In the genomic region with DNA sequence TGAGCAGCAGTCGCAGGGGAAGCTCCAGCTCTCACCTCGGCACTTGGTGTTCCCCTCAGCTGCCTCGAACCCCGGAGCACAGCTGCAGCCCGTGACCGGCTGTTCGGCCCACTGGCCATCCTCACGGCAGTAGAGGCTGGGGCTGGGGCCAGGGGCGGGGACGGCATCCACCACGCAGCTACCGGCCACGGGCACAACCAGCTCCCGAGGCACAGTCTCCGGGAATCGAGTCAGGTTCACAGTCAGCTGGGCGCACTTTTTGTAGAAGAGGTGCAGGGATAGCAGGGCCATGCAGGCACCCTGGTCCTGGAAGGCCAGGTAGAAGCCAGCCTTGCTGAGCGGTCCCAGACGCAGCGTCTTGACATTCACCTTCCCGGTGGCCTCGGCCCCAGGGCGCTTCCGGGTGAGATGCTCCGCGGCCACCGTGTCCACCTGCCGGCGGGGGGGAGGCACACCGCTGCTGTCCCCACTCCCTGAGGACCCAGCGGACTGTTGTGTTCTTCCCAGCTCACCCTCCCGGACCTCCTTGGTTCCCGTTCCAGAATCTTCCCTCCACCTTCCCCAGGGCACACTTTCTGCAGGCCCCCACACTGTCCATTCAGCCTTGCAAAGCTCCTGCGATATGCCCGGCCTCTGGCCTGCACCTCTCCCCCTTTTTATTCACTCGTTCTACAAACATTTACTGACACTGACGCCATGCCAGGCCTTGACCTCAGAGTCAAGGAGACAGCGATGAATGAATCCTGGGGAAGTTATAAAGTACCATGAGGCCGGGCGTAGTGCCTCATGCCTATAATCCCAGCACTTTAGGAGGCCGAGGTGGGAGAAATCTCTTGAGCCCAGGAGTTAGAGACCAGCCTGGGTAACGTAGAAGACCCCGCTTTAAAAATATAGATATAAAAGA, we compare ENCODE assay signal across 18 cellular contexts.
"Had no signal": no experiment of that assay in that cellular context is flagged by ENCODE, and none has a peak within 500 bp of the region (broad histone marks: within the 10 kb centered on the region; RNA-seq: fewer than 3 reads in every experiment).

No MANE protein-coding gene starts in this region.

- FAIRE-seq: astrocyte had no signal

- H3K27me3 ChIP-seq: foreskin keratinocyte, sigmoid colon had no signal

- H3K4me2 ChIP-seq: smooth muscle cell had no signal

- H3K27ac Mint-ChIP-seq: activated CD8-positive, alpha-beta T cell treated with anti-CD3 and anti-CD28 coated beads, Interleukin-2, amount 10 ng/mL, durations not matched to agents 7 days and 5 days; activated naive CD8-positive, alpha-beta T cell; activated T-helper 17 cell treated with anti-CD3 and anti-CD28 coated beads, Interleukin-2, amount 50 U/mL, for 72 hours; immature natural killer cell had no signal

- H3K9me3 ChIP-seq: left lung, sigmoid colon, upper lobe of left lung had no signal

- DNase-seq: activated CD4-positive, alpha-beta T cell treated with anti-CD3 and anti-CD28 coated beads for 1 hour; activated CD4-positive, alpha-beta T cell treated with anti-CD3 and anti-CD28 coated beads, Interleukin-2, amount 50 U/mL, for 1 hour; activated CD8-positive, alpha-beta T cell treated with anti-CD3 and anti-CD28 coated beads, Interleukin-2, amount 10 ng/mL, durations not matched to agents 7 days and 5 days; central memory CD4-positive, alpha-beta T cell; effector CD8-positive, alpha-beta T cell; foreskin keratinocyte; immature natural killer cell; occipital lobe; sigmoid colon; stimulated activated CD4-positive, alpha-beta T cell treated with anti-CD3 and anti-CD28 coated beads, Interleukin-4, amount 100 ng/mL, for 24 hours; stimulated activated naive CD4-positive, alpha-beta T cell treated with Interleukin-2 at 50 U/mL for 16 hours; T-helper 1 cell had no signal

- H3K4me3 Mint-ChIP-seq: activated CD8-positive, alpha-beta T cell treated with anti-CD3 and anti-CD28 coated beads, Interleukin-2, amount 10 ng/mL, durations not matched to agents 7 days and 5 days; activated naive CD8-positive, alpha-beta T cell; activated T-helper 17 cell treated with anti-CD3 and anti-CD28 coated beads, Interleukin-2, amount 50 U/mL, for 72 hours; immature natural killer cell had no signal

- H3K9me3 Mint-ChIP-seq: activated T-helper 17 cell treated with anti-CD3 and anti-CD28 coated beads, Interleukin-2, amount 50 U/mL, for 72 hours had no signal

- H3K27ac ChIP-seq: foreskin keratinocyte, left lung, sigmoid colon had no signal

- H3K4me3 ChIP-seq: left lung, sigmoid colon, smooth muscle cell, upper lobe of left lung had no signal

- H3K36me3 Mint-ChIP-seq: activated naive CD8-positive, alpha-beta T cell had no signal

- H3K4me1 ChIP-seq: foreskin keratinocyte had no signal

- ATAC-seq: activated CD8-positive, alpha-beta T cell treated with anti-CD3 and anti-CD28 coated beads, Interleukin-2, amount 10 ng/mL, durations not matched to agents 7 days and 5 days; activated T-helper 17 cell treated with anti-CD3 and anti-CD28 coated beads, Interleukin-2, amount 50 U/mL, for 72 hours; foreskin keratinocyte; left lung had no signal
